Comparison of ENCODE assay signal across 13 cellular contexts in genomic region chr6:11368760-11369159, GRCh38.
A peak's percentile ranks its signal among the peaks of the same experiment; 100 is the strongest.
DNase-seq lines count a peak whose midpoint lies in the region; ATAC-seq and TF ChIP-seq lines count a peak whose summit lies in the region.
"Had no signal": no experiment of that assay in that cellular context is flagged by ENCODE, and none has a peak within 500 bp of the region (broad histone marks: within the 10 kb centered on the region; RNA-seq: fewer than 3 reads in every experiment).

No MANE protein-coding gene starts in this region.

- H3K27me3 Mint-ChIP-seq in activated B cell treated with CpG ODN at 0.5 μM for 24 hours (no peaks in the 10 kb centered on the region), memory B cell (no peaks in the 10 kb centered on the region), neural progenitor cell (ENCODE audit: insufficient read depth, low read depth) (peaks cover 4% of the 10 kb centered on the region)

- POLR2A ChIA-PET in activated B cell treated with CpG ODN at 0.5 μM for 24 hours (lab: Charles Lee): interaction anchor here (1.2 to 1.4 kb wide), 2 partner anchors 12 to 92 kb away, joined by 3 read pairs; no protein-coding TSS in a partner anchor

- H3K27ac ChIP-seq in neural progenitor cell: no peak overlapping the region
- H3K27ac ChIP-seq: 22Rv1, cardiac muscle cell had no signal

- H3K27ac Mint-ChIP-seq in activated B cell treated with CpG ODN at 0.5 μM for 24 hours (peak overlapping the region; percentile 54), memory B cell (peak overlapping the region; percentile 43), neural progenitor cell (no peak overlapping the region)

- H3K36me3 ChIP-seq in neural progenitor cell: no peaks in the 10 kb centered on the region
- H3K36me3 ChIP-seq: cardiac muscle cell had no signal

- H3K4me1 Mint-ChIP-seq in activated B cell treated with CpG ODN at 0.5 μM for 24 hours (peaks cover 91% of the 10 kb centered on the region), memory B cell (peaks cover 52% of the 10 kb centered on the region), neural progenitor cell (peaks cover 18% of the 10 kb centered on the region)

- H3K9me3 Mint-ChIP-seq in activated B cell treated with CpG ODN at 0.5 μM for 24 hours (no peaks in the 10 kb centered on the region), memory B cell (no peaks in the 10 kb centered on the region), neural progenitor cell (peaks cover 5% of the 10 kb centered on the region)

- H3K4me1 ChIP-seq in neural progenitor cell: peaks cover 23% of the 10 kb centered on the region

- CTCF ChIA-PET in activated B cell treated with CpG ODN at 0.5 μM for 24 hours (lab: Charles Lee): no interaction called here

- no peak for TF ChIP-seq CTCF in activated B cell treated with CpG ODN at 0.5 μM for 24 hours (IDR thresholded peaks at IDR 0.05)
- TF ChIP-seq CTCF in neural progenitor cell (IDR thresholded peaks at IDR 0.05): no peak

- intact Hi-C loops in activated B cell treated with CpG ODN at 0.5 μM for 24 hours (cut with micrococcal nuclease): no loop called here

- H3K4me2 ChIP-seq in neural progenitor cell: no peak overlapping the region

- H3K79me2 ChIP-seq in neural progenitor cell (ENCODE audit: low read depth): no peaks in the 10 kb centered on the region

- ATAC-seq in GM19463 (IDR thresholded peaks at IDR 0.05; ENCODE audit: unreplicated experiment) (peak; percentile 36), activated B cell treated with CpG ODN at 0.5 μM for 24 hours (ENCODE audit: low read depth) (peak; percentile 37), memory B cell (ENCODE audit: low read depth) (no peak)

- H3F3A ChIP-seq in neural progenitor cell (ENCODE audit: low read depth): peaks cover 18% of the 10 kb centered on the region

- DNase-seq in DMS53 (lab: John Stamatoyannopoulos, UW) (peak; percentile 20), DMS53 treated with DMSO at 0.1 percent for 48 hours (lab: John Stamatoyannopoulos, UW; ENCODE audit: unreplicated experiment) (no peak), activated B cell treated with CpG ODN at 0.5 μM for 24 hours (no peak), memory B cell (ENCODE audit: low spot score in 2 of 2) (no peak), OCI-M2 (lab: John Stamatoyannopoulos, UW; ENCODE audit: unreplicated experiment) (no peak), neural progenitor cell (ENCODE audit: low spot score) (no peak), HK-2 (ENCODE audit: unreplicated experiment) (no peak)
- DNase-seq: GDM1, NCI-H1105, RPMI8226 had no signal

- H3K36me3 Mint-ChIP-seq in activated B cell treated with CpG ODN at 0.5 μM for 24 hours (ENCODE audit: low read depth) (peaks cover 52% of the 10 kb centered on the region), memory B cell (peaks cover 24% of the 10 kb centered on the region), neural progenitor cell (no peaks in the 10 kb centered on the region)

- H3K27me3 ChIP-seq in neural progenitor cell: no peaks in the 10 kb centered on the region
- H3K27me3 ChIP-seq: cardiac muscle cell had no signal

- no peak overlapping the region for H3K9ac ChIP-seq in neural progenitor cell

- no peak overlapping the region for H3K4me3 ChIP-seq in neural progenitor cell
- H3K4me3 ChIP-seq: cardiac muscle cell had no signal

- H3K4me3 Mint-ChIP-seq in activated B cell treated with CpG ODN at 0.5 μM for 24 hours (peak overlapping the region; percentile 3), memory B cell (no peak overlapping the region), neural progenitor cell (no peak overlapping the region)

- H2AFZ ChIP-seq in neural progenitor cell (replicated peaks): no peak overlapping the region

- H3K9me3 ChIP-seq in neural progenitor cell (ENCODE audit: low read depth): no peaks in the 10 kb centered on the region

- no peaks in the 10 kb centered on the region for H4K20me1 ChIP-seq in neural progenitor cell (ENCODE audit: low read depth)
